In the genomic region with DNA sequence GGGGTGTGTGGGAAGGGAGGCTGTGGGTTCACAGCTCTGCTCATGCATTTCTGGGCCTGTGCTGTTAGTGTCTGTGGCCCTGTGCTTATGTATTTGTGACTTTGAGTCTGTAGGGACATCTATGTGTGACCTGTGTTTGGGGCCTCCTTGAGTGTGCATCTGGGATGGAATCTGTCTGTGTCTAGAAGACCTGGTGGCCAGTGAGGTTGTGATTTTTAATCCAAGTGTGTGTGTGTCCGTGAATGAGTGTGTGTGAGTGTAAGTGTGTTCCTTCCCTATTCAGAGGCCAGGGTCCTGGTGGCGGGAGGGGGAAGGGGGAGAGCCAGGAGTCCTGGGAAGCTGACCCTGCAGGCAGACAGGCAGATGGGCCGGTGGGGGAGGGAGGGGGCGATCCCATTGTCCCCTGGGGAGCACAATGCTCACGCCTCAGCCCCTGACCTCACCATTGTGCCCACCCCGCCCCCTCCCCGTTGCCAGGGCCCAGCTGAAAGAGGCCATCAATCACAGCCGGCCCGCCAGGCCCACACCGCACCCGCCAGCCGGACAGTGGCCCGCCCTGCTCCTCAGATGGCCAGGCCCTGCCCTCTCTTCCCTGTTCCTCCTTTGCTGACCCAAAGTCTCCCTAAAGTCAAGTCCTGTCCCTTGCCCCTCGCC, we compare ENCODE assay signal across 16 cellular contexts. TPM values are rescaled to one million over a fixed set of nuclear protein-coding genes. Genes with fewer than 3 reads are reported as not detected.
A peak's percentile ranks its signal among the peaks of the same experiment; 100 is the strongest.
DNase-seq lines count a peak whose midpoint lies in the region; ATAC-seq and TF ChIP-seq lines count a peak whose summit lies in the region.
"Had no signal": no experiment of that assay in that cellular context is flagged by ENCODE, and none has a peak within 500 bp of the region (broad histone marks: within the 10 kb centered on the region; RNA-seq: fewer than 3 reads in every experiment).

No MANE protein-coding gene starts in this region.

- no peaks in the 10 kb centered on the region for H3K9me3 ChIP-seq in left ventricle myocardium inferior (replicated peaks)
- no peaks in the 10 kb centered on the region for H3K9me3 ChIP-seq in upper lobe of right lung
- H3K9me3 ChIP-seq in Caco-2: no peaks in the 10 kb centered on the region
- H3K9me3 ChIP-seq: heart left ventricle had no signal

- H3K27me3 Mint-ChIP-seq in brain (peaks cover 2% of the 10 kb centered on the region), Caco-2 (ENCODE audit: insufficient read depth, unreplicated experiment) (no peaks in the 10 kb centered on the region)

- no peaks in the 10 kb centered on the region for H3K9me3 Mint-ChIP-seq in brain
- H3K9me3 Mint-ChIP-seq in Caco-2 (ENCODE audit: unreplicated experiment): no peaks in the 10 kb centered on the region

- H3K36me3 Mint-ChIP-seq in brain (peaks cover 4% of the 10 kb centered on the region), Caco-2 (ENCODE audit: insufficient read depth, unreplicated experiment) (peaks cover 7% of the 10 kb centered on the region)

- H3K27ac Mint-ChIP-seq in brain (peak overlapping the region; percentile 63 to 98 (median 83)), Caco-2 (ENCODE audit: unreplicated experiment) (no peak overlapping the region)

- no peak overlapping the region for H3K4me3 ChIP-seq in left ventricle myocardium inferior
- H3K4me3 ChIP-seq in upper lobe of right lung: no peak overlapping the region
- H3K4me3 ChIP-seq in Caco-2 (ENCODE audit: low read depth, low read length): no peak overlapping the region
- H3K4me3 ChIP-seq: heart left ventricle, skin epidermis had no signal

- ATAC-seq in upper lobe of right lung: no peak
- ATAC-seq: esophagus mucosa, heart left ventricle had no signal

- intact Hi-C loops in cardiac septum (cut with DNase I) (no loop called here), left ventricle myocardium inferior (cut with micrococcal nuclease) (loop anchor here (10.0 kb wide), 1 partner anchor 190 kb away; a partner anchor contains a TSS), upper lobe of right lung (cut with DNase I) (loop anchor here (5.0 kb wide), 1 partner anchor 193 kb away; a partner anchor contains a TSS), Caco-2 (cut with micrococcal nuclease; ENCODE audit: unreplicated experiment) (no loop called here)

- H3K4me1 ChIP-seq in left ventricle myocardium inferior (peaks cover 16% of the 10 kb centered on the region), upper lobe of right lung (peaks cover 15% of the 10 kb centered on the region), Caco-2 (no peaks in the 10 kb centered on the region)

- TF ChIP-seq CTCF in left ventricle myocardium inferior (IDR thresholded peaks at IDR 0.05; ENCODE audit: borderline replicate concordance) (no peak), brain (conservative IDR thresholded peaks at IDR 0.05) (no peak), upper lobe of right lung (IDR thresholded peaks at IDR 0.05) (no peak), Caco-2 (IDR thresholded peaks at IDR 0.05; ENCODE audit: insufficient read depth in 1 of 2, low read depth in 1 of 2, low read length in 1 of 2, severe bottlenecking in 1 of 2, unreplicated experiment in 1 of 2) (no peak)

- no TSS peak for BruUV-seq in Caco-2 (replicated peaks; lab: Mats Ljungman, UMichigan)

- CTCF ChIA-PET in Caco-2 (lab: Charles Lee): interaction anchor here (0.5 kb wide), 1 partner anchor 32 kb away, joined by 4 read pairs; no protein-coding TSS in a partner anchor

- H3K4me1 Mint-ChIP-seq in brain (peaks cover 55% of the 10 kb centered on the region), Caco-2 (ENCODE audit: low read depth, unreplicated experiment) (no peaks in the 10 kb centered on the region)

- H3K27me3 ChIP-seq in left ventricle myocardium inferior (ENCODE audit: low read depth) (no peaks in the 10 kb centered on the region), upper lobe of right lung (no peaks in the 10 kb centered on the region), Caco-2 (replicated peaks; ENCODE audit: control insufficient read depth, insufficient read depth, low read length) (no peaks in the 10 kb centered on the region)
- H3K27me3 ChIP-seq: heart left ventricle had no signal

- peak overlapping the region in 3 of 5 experiments; percentile 12 to 84 (median 64) for H3K4me3 Mint-ChIP-seq in brain
- no peak overlapping the region for H3K4me3 Mint-ChIP-seq in Caco-2 (ENCODE audit: unreplicated experiment)

- H3K27ac ChIP-seq in left ventricle myocardium inferior (replicated peaks): no peak overlapping the region
- no peak overlapping the region for H3K27ac ChIP-seq in upper lobe of right lung
- H3K27ac ChIP-seq: heart left ventricle, skin epidermis had no signal

- POLR2A ChIA-PET in Caco-2 (lab: Charles Lee): no interaction called here

- H3K36me3 ChIP-seq in left ventricle myocardium inferior (no peaks in the 10 kb centered on the region), upper lobe of right lung (no peaks in the 10 kb centered on the region), Caco-2 (ENCODE audit: control insufficient read depth, insufficient read depth, low read length) (no peaks in the 10 kb centered on the region)

- DNase-seq in cardiac septum (ENCODE audit: low spot score): peak; percentile 46
- DNase-seq in left ventricle myocardium inferior: no peak
- DNase-seq in mesenteric fat pad (ENCODE audit: low spot score): peak; percentile 87
- DNase-seq in upper lobe of right lung: peak; percentile 61
- DNase-seq in NOMO-1 treated with dmso at 0.1 percent for 144 hours (lab: John Stamatoyannopoulos, UW; ENCODE audit: unreplicated experiment): no peak
- no peak for DNase-seq in RKO (ENCODE audit: low spot score)
- DNase-seq in Caco-2: no peak
- DNase-seq: KBM-7, NCI-H1105, NCI-H446 treated with DMSO at 0.1 percent for 48 hours, occipital lobe, OCI-M1 had no signal

RNA-seq across cellular contexts. Expression of a gene that starts 19.6 kb away (rescaled TPM):
- total RNA-seq in cardiac septum (9.8 TPM), left ventricle myocardium inferior (10.5 TPM), mesenteric fat pad (87.4 TPM), upper lobe of right lung (105 TPM), Caco-2 (2022) (22.8 and 27.2 TPM in 2 replicates)
- 43.3 TPM for polyA plus RNA-seq in brain (ENCODE audit: insufficient read depth, low read depth, low replicate concordance)

Comparison
In these comparisons a context has a peak if more than half of its experiments do, and no peak if none do; other contexts are left out.
1. DNase-seq: peak in cardiac septum (single experiment), mesenteric fat pad (single experiment) and upper lobe of right lung (single experiment); none in left ventricle myocardium inferior (single experiment), NOMO-1 treated with dmso at 0.1 percent for 144 hours (single experiment), RKO (single experiment) and Caco-2 (0 of 2).
2. intact Hi-C loops: an anchor here in left ventricle myocardium inferior (10.0 kb wide) and upper lobe of right lung (5.0 kb wide); none called in cardiac septum and Caco-2.